ENCODE assay signal across 13 cellular contexts in the genomic region with DNA sequence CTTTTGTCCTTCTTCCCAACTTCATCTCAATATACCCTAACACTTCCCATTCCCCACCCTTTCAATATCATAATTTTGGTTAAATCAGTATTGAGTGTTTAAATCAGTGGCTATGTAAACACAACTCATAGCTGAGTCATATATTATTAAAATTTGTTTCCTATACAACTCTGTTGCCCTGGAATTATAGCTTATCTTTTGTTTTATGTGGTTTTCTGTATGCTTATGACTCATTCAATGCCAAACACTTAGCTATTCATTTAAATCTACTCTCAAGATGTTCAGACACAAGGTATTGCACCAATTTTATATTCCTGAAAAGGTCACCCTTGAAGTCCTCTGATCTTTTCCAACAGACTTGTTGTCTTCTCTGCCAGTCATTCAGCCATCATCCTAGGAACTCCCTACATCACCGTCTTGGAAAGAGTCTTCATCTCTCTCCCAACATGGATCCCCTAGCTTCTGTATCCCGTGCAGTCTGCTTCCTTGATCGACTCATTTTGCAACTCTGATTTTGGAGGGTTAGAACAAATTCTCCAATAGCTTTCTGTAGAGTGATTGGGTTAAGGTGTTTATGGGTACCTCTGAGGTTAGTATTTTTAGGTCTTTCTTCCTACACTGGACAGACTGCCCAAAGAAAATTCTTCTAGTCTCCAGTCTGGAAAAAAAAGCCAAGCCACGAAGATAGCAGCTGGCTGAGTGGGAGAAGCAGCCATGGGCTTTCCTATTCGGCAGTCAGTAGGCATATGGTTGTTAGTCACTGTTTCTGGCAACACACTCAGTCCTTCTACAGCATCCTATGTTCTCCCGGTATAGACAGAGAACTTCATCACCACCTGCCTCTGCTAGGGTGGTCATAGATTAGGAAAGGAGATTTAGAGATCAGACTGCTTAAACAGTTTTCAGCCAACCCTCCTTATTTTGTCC.
DNase-seq lines count a peak whose midpoint lies in the region; ATAC-seq, FAIRE-seq and TF ChIP-seq lines count a peak whose summit lies in the region.
"Had no signal": no experiment of that assay in that cellular context is flagged by ENCODE, and none has a peak within 500 bp of the region (broad histone marks: within the 10 kb centered on the region; RNA-seq: fewer than 3 reads in every experiment).

No MANE protein-coding gene starts in this region.

- no peak overlapping the region for H2AFZ ChIP-seq in K562 (ENCODE audit: low read depth, low read length)
- H2AFZ ChIP-seq: parathyroid adenoma had no signal

- no peak for FAIRE-seq in K562 (lab: Jason Lieb, UNC)

- TF ChIP-seq CTCF in K562 (IDR thresholded peaks at IDR 0.05 in 2 of 3, conservative IDR thresholded peaks at IDR 0.05 in 1 of 3; ENCODE audit: insufficient read depth in 2 of 3, low read depth in 1 of 3, low read length in 3 of 3), result no peak

- no peaks in the 10 kb centered on the region for H3K9me1 ChIP-seq in K562 (ENCODE audit: control insufficient read depth, insufficient read depth, low read length)

- H3K4me3 ChIP-seq in MG63, result no peak overlapping the region
- H3K4me3 ChIP-seq in K562, result no peak overlapping the region
- H3K4me3 ChIP-seq: uterus had no signal

- WGBS in K562 (ENCODE audit: insufficient coverage, low coverage, missing lambda C conversion rate), result 74% methylated on average over 6 of the region's 6 CpGs

- H3K4me2 ChIP-seq in K562 (ENCODE audit: insufficient read depth, low read length), result no peak overlapping the region

- no peak for TF ChIP-seq POLR2A in K562 (conservative IDR thresholded peaks at IDR 0.05)

- no peaks in the 10 kb centered on the region for H3K9me3 ChIP-seq in MG63
- no peaks in the 10 kb centered on the region for H3K9me3 ChIP-seq in K562 (replicated peaks; ENCODE audit: control insufficient read depth, insufficient read depth, low read depth, low read length)
- H3K9me3 ChIP-seq: uterus had no signal

- no peak for TF ChIP-seq EP300 in K562 (IDR thresholded peaks at IDR 0.05; ENCODE audit: low read length)

- H3K9ac ChIP-seq in K562 (ENCODE audit: insufficient read depth in 1 of 2, low read depth in 2 of 2, low read length in 2 of 2), result no peak overlapping the region
- H3K9ac ChIP-seq: parathyroid adenoma had no signal

- TF ChIP-seq RAD21 in K562 (CRISPR knock-in tag; conservative IDR thresholded peaks at IDR 0.05 in 1 of 2, IDR thresholded peaks at IDR 0.05 in 1 of 2), result no peak

- no peak for ATAC-seq in K562
- ATAC-seq in HG02763 (IDR thresholded peaks at IDR 0.05; ENCODE audit: unreplicated experiment), result no peak
- no peak for ATAC-seq in GM21619 (IDR thresholded peaks at IDR 0.05; ENCODE audit: unreplicated experiment)
- no peak for ATAC-seq in HG03439 (IDR thresholded peaks at IDR 0.05; ENCODE audit: unreplicated experiment)

- H3K36me3 ChIP-seq in MG63, result no peaks in the 10 kb centered on the region
- peaks cover 15% of the 10 kb centered on the region; the same call in 2 of the 3 replicates for H3K36me3 ChIP-seq in K562 (ENCODE audit: control insufficient read depth, insufficient read depth, low read length)
- H3K36me3 ChIP-seq: uterus had no signal

- H3K27ac ChIP-seq in K562 (ENCODE audit: extremely low read depth, low read depth, low read length), result no peak overlapping the region
- H3K27ac ChIP-seq: parathyroid adenoma, uterus, VCaP had no signal

- intact Hi-C loops in K562 (cut with micrococcal nuclease), result no loop called here

- H4K20me1 ChIP-seq in K562 (replicated peaks; ENCODE audit: control insufficient read depth, insufficient read depth, low read length), result no peaks in the 10 kb centered on the region

- H3K27me3 ChIP-seq in MG63, result no peaks in the 10 kb centered on the region
- H3K27me3 ChIP-seq in K562 (ENCODE audit: control insufficient read depth in 2 of 2, insufficient read depth in 2 of 2, low read length in 2 of 2), result no peaks in the 10 kb centered on the region
- H3K27me3 ChIP-seq: uterus had no signal

- DNase-seq in COLO829 (ENCODE audit: low spot score) (peak; percentile 97), MG63 (peak; percentile 20), K562 (ENCODE audit: extremely low read depth in 1 of 4, low spot score in 3 of 4) (no peak), iris pigment epithelial cell (ENCODE audit: low read depth) (peak; percentile 77), SHP77 (lab: John Stamatoyannopoulos, UW) (no peak)
- DNase-seq: AML-193; effector CD8-positive, alpha-beta T cell; uterus had no signal

- BruUV-seq in K562 (replicated peaks; lab: Mats Ljungman, UMichigan), result no TSS peak

- H3K79me2 ChIP-seq in K562 (ENCODE audit: control insufficient read depth, insufficient read depth, low read length), result peaks cover 11% of the 10 kb centered on the region; the same call in 1 of the 3 replicates
- H3K79me2 ChIP-seq: parathyroid adenoma had no signal

- in situ Hi-C loops in K562 (cut with MboI), result no loop called here

- POLR2A ChIA-PET in K562 (lab: Yijun Ruan, JAX), result interaction anchor here (0.7 kb wide), 1 partner anchor 8 kb away, joined by 3 read pairs; no protein-coding TSS in a partner anchor

- CTCF ChIA-PET in K562 (lab: Yijun Ruan, JAX; ENCODE audit: low intra/inter-chr PET ratio), result no interaction called here

- H3K4me1 ChIP-seq in K562 (replicated peaks in 1 of 2; ENCODE audit: control insufficient read depth in 2 of 2, insufficient read depth in 2 of 2, low read length in 2 of 2), result no peaks in the 10 kb centered on the region
- H3K4me1 ChIP-seq: parathyroid adenoma, uterus had no signal

TF ChIP-seq in K562, 482 proteins besides CTCF, POLR2A, EP300 and RAD21 (continues in another document):
- TF ChIP-seq, protein P1, sequence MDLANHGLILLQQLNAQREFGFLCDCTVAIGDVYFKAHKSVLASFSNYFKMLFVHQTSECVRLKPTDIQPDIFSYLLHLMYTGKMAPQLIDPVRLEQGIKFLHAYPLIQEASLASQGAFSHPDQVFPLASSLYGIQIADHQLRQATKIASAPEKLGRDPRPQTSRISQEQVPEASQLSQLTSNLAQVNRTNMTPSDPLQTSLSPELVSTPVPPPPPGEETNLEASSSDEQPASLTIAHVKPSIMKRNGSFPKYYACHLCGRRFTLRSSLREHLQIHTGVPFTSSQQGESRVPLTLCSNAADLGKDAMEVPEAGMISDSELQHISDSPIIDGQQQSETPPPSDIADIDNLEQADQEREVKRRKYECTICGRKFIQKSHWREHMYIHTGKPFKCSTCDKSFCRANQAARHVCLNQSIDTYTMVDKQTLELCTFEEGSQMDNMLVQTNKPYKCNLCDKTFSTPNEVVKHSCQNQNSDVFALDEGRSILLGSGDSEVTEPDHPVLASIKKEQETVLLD (IDR thresholded peaks at IDR 0.05), result no peak
- TF ChIP-seq LEF1 (IDR thresholded peaks at IDR 0.05) (peak; percentile 46; the same call in 1 of the 2 replicates), GATA2 (CRISPR knock-in tag; IDR thresholded peaks at IDR 0.05) (no peak), ZNF766 (CRISPR knock-in tag; conservative IDR thresholded peaks at IDR 0.05) (no peak), NELFE (IDR thresholded peaks at IDR 0.05; ENCODE audit: insufficient read depth, insufficient read length) (no peak), FIP1L1 (IDR thresholded peaks at IDR 0.05; ENCODE audit: low read depth, low read length, poor library complexity, severe bottlenecking) (no peak), CC2D1A (IDR thresholded peaks at IDR 0.05) (no peak), GATAD2A (IDR thresholded peaks at IDR 0.05) (no peak), KAT7 (CRISPR knock-in tag; IDR thresholded peaks at IDR 0.05; ENCODE audit: borderline replicate concordance) (no peak), DNMT1 (IDR thresholded peaks at IDR 0.05) (no peak), NRF1 (conservative IDR thresholded peaks at IDR 0.05 in 1 of 2, IDR thresholded peaks at IDR 0.05 in 1 of 2) (no peak)
- TF ChIP-seq, protein P2, sequence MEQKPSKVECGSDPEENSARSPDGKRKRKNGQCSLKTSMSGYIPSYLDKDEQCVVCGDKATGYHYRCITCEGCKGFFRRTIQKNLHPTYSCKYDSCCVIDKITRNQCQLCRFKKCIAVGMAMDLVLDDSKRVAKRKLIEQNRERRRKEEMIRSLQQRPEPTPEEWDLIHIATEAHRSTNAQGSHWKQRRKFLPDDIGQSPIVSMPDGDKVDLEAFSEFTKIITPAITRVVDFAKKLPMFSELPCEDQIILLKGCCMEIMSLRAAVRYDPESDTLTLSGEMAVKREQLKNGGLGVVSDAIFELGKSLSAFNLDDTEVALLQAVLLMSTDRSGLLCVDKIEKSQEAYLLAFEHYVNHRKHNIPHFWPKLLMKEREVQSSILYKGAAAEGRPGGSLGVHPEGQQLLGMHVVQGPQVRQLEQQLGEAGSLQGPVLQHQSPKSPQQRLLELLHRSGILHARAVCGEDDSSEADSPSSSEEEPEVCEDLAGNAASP (IDR thresholded peaks at IDR 0.05), result no peak
- TF ChIP-seq, protein P3, sequence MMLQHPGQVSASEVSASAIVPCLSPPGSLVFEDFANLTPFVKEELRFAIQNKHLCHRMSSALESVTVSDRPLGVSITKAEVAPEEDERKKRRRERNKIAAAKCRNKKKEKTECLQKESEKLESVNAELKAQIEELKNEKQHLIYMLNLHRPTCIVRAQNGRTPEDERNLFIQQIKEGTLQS (IDR thresholded peaks at IDR 0.05), result peak; percentile 46; the same call in 1 of the 2 replicates
- TF ChIP-seq, protein P3 (CRISPR knock-in tag; conservative IDR thresholded peaks at IDR 0.05), result no peak
- TF ChIP-seq, protein P4, sequence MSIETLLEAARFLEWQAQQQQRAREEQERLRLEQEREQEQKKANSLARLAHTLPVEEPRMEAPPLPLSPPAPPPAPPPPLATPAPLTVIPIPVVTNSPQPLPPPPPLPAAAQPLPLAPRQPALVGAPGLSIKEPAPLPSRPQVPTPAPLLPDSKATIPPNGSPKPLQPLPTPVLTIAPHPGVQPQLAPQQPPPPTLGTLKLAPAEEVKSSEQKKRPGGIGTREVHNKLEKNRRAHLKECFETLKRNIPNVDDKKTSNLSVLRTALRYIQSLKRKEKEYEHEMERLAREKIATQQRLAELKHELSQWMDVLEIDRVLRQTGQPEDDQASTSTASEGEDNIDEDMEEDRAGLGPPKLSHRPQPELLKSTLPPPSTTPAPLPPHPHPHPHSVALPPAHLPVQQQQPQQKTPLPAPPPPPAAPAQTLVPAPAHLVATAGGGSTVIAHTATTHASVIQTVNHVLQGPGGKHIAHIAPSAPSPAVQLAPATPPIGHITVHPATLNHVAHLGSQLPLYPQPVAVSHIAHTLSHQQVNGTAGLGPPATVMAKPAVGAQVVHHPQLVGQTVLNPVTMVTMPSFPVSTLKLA (conservative IDR thresholded peaks at IDR 0.05), result no peak

Comparison
In these comparisons a context has a peak if more than half of its experiments do, and no peak if none do; other contexts are left out.
1. DNase-seq: peak in COLO829 (single experiment), MG63 (single experiment) and iris pigment epithelial cell (single experiment); none in K562 (0 of 4) and SHP77 (0 of 2).